Comparison of ENCODE assay signal across 17 cellular contexts in genomic region chr11:14318581-14318981, GRCh38. TPM values are rescaled to one million over a fixed set of nuclear protein-coding genes. Genes with fewer than 3 reads are reported as not detected.
A peak's percentile ranks its signal among the peaks of the same experiment; 100 is the strongest.
DNase-seq lines count a peak whose midpoint lies in the region; ATAC-seq, FAIRE-seq and TF ChIP-seq lines count a peak whose summit lies in the region.
"Had no signal": no experiment of that assay in that cellular context is flagged by ENCODE, and none has a peak within 500 bp of the region (broad histone marks: within the 10 kb centered on the region; RNA-seq: fewer than 3 reads in every experiment).

No MANE protein-coding gene starts in this region.

- H3K36me3 Mint-ChIP-seq in HFFc6 (ENCODE audit: low read depth) = peaks cover 5% of the 10 kb centered on the region; the same call in 1 of the 2 replicates

- no peaks in the 10 kb centered on the region; the same call in 1 of the 2 replicates for H3K27me3 Mint-ChIP-seq in HFFc6 (ENCODE audit: insufficient read depth)

- BruUV-seq in K562 (replicated peaks; lab: Mats Ljungman, UMichigan) = no TSS peak
- no TSS peak for BruUV-seq in HepG2 (replicated peaks; lab: Mats Ljungman, UMichigan)

- FAIRE-seq in K562 (lab: Jason Lieb, UNC) (no peak), HepG2 (lab: Jason Lieb, UNC) (no peak)
- FAIRE-seq: D721Med had no signal

- no peak overlapping the region for H3K4me3 Mint-ChIP-seq in HFFc6

- H3K9ac ChIP-seq in K562 (ENCODE audit: insufficient read depth in 1 of 2, low read depth in 2 of 2, low read length in 2 of 2) (no peak overlapping the region), HepG2 (ENCODE audit: insufficient read depth, low read depth, low read length) (no peak overlapping the region)

- H3K9me3 ChIP-seq in AG04450 (ENCODE audit: control insufficient read depth, insufficient read depth, low read length) (no peaks in the 10 kb centered on the region), K562 (replicated peaks; ENCODE audit: control insufficient read depth, insufficient read depth, low read depth, low read length) (no peaks in the 10 kb centered on the region), HepG2 (ENCODE audit: low read length) (no peaks in the 10 kb centered on the region)
- H3K9me3 ChIP-seq: HAP-1 had no signal

- H3K27ac ChIP-seq in AG04450 (ENCODE audit: low read depth, low read length) (peak overlapping the region; percentile 58), K562 (ENCODE audit: extremely low read depth, low read depth, low read length) (no peak overlapping the region), HepG2 (ENCODE audit: extremely low read length, insufficient read depth, low read length) (no peak overlapping the region)
- H3K27ac ChIP-seq: HL-60 had no signal

- H3K9me3 Mint-ChIP-seq in HFFc6 = no peaks in the 10 kb centered on the region

- H4K20me1 ChIP-seq in K562 (replicated peaks; ENCODE audit: control insufficient read depth, insufficient read depth, low read length) (no peaks in the 10 kb centered on the region), HepG2 (ENCODE audit: insufficient read depth, low read length) (peaks cover 4% of the 10 kb centered on the region)

- peaks cover 78% of the 10 kb centered on the region for H3K4me1 Mint-ChIP-seq in HFFc6 (ENCODE audit: low read depth)

- TF ChIP-seq EP300 in K562 (IDR thresholded peaks at IDR 0.05; ENCODE audit: low read length) (no peak), HepG2 (IDR thresholded peaks at IDR 0.05; ENCODE audit: low read depth in 2 of 2, low read length in 2 of 2) (no peak), HepG2 (CRISPR knock-in tag; IDR thresholded peaks at IDR 0.05; ENCODE audit: borderline replicate concordance) (no peak)

- H3K4me2 ChIP-seq in K562 (ENCODE audit: insufficient read depth, low read length) = no peak overlapping the region
- H3K4me2 ChIP-seq in HepG2 (ENCODE audit: low read depth, low read length) = no peak overlapping the region

- H3K9me1 ChIP-seq in K562 (ENCODE audit: control insufficient read depth, insufficient read depth, low read length) = no peaks in the 10 kb centered on the region

- H3K36me3 ChIP-seq in K562 (ENCODE audit: control insufficient read depth, insufficient read depth, low read length) = no peaks in the 10 kb centered on the region
- no peaks in the 10 kb centered on the region for H3K36me3 ChIP-seq in HepG2 (replicated peaks in 1 of 2; ENCODE audit: control insufficient read depth in 1 of 2, insufficient read depth in 2 of 2, low read length in 2 of 2)
- H3K36me3 ChIP-seq: HAP-1 had no signal

- in situ Hi-C loops in K562 (cut with MboI) = no loop called here
- in situ Hi-C loops in HepG2 (cut with HindIII; ENCODE audit: extremely low pct_ligation_motif_present, low pct_unique_long_range_greater_than_20kb) = no loop called here

- CTCF ChIA-PET in AG04450 (lab: Charles Lee) = interaction anchor here (1.2 to 1.7 kb wide), 4 partner anchors 9 to 138 kb away, joined by 3 to 8 read pairs (median 6); no protein-coding TSS in a partner anchor
- CTCF ChIA-PET in K562 (lab: Yijun Ruan, JAX; ENCODE audit: low intra/inter-chr PET ratio) = no interaction called here
- CTCF ChIA-PET in HepG2 (lab: Yijun Ruan, JAX; ENCODE audit: low intra/inter-chr PET ratio, low total read pairs) = no interaction called here
- CTCF ChIA-PET in GM10248 (lab: Yijun Ruan, JAX) = interaction anchor here (0.9 to 6.9 kb wide), 4 partner anchors 8 to 17 kb away, joined by 3 to 49 read pairs (median 6); no protein-coding TSS in a partner anchor

- H2AFZ ChIP-seq in K562 (ENCODE audit: low read depth, low read length) (no peak overlapping the region), HepG2 (ENCODE audit: low read length) (no peak overlapping the region)

- intact Hi-C loops in K562 (cut with micrococcal nuclease) (no loop called here), HepG2 (cut with micrococcal nuclease; ENCODE audit: unreplicated experiment) (no loop called here)

- H3K4me3 ChIP-seq in AG04450 (ENCODE audit: low read depth, low read length) = no peak overlapping the region
- H3K4me3 ChIP-seq in K562 = no peak overlapping the region
- no peak overlapping the region for H3K4me3 ChIP-seq in HepG2 (replicated peaks in 1 of 3; ENCODE audit: insufficient read depth in 1 of 3, low read depth in 2 of 3, low read length in 3 of 3)
- H3K4me3 ChIP-seq: HAP-1 had no signal

- WGBS in K562 (ENCODE audit: insufficient coverage, low coverage, missing lambda C conversion rate) = 6% methylated on average over 1 of the region's 1 CpG
- 50% methylated on average over 1 of the region's 1 CpG for WGBS in HepG2 (ENCODE audit: low lambda C conversion rate)

- ATAC-seq in K562 = peak; percentile 43; the same call in 1 of the 3 replicates
- peak; percentile 67 for ATAC-seq in HepG2
- ATAC-seq in HG03039 (IDR thresholded peaks at IDR 0.05; ENCODE audit: unreplicated experiment) = no peak
- ATAC-seq in HG02678 (IDR thresholded peaks at IDR 0.05; ENCODE audit: unreplicated experiment) = no peak

- no peak for TF ChIP-seq POLR2A in K562 (conservative IDR thresholded peaks at IDR 0.05)
- no peak for TF ChIP-seq POLR2A in HepG2 (IDR thresholded peaks at IDR 0.05; ENCODE audit: insufficient read depth in 1 of 2, low read depth in 2 of 2, low read length in 2 of 2)

- TF ChIP-seq CTCF in AG04450 (IDR thresholded peaks at IDR 0.05; ENCODE audit: low read depth, low read length) (no peak), HFFc6 (IDR thresholded peaks at IDR 0.05) (no peak), K562 (IDR thresholded peaks at IDR 0.05 in 2 of 3, conservative IDR thresholded peaks at IDR 0.05 in 1 of 3; ENCODE audit: insufficient read depth in 2 of 3, low read depth in 1 of 3, low read length in 3 of 3) (no peak), HepG2 (CRISPR knock-in tag; IDR thresholded peaks at IDR 0.05) (no peak), GM10248 (IDR thresholded peaks at IDR 0.05; ENCODE audit: control extremely low read depth, extremely low read depth, low read depth, missing control alignments) (no peak)

- no peak for TF ChIP-seq RAD21 in K562 (CRISPR knock-in tag; conservative IDR thresholded peaks at IDR 0.05 in 1 of 2, IDR thresholded peaks at IDR 0.05 in 1 of 2)
- TF ChIP-seq RAD21 in HepG2 (CRISPR knock-in tag; IDR thresholded peaks at IDR 0.05) = no peak

- DNase-seq in AG04450 (ENCODE audit: low read depth, low spot score) = no peak
- DNase-seq in HFFc6 = no peak
- DNase-seq in K562 (ENCODE audit: extremely low read depth in 1 of 4, low spot score in 3 of 4) = no peak
- no peak for DNase-seq in HepG2 (ENCODE audit: low spot score)
- no peak for DNase-seq in GM10248 (ENCODE audit: extremely low spot score)
- no peak for DNase-seq in NCI-H2196 (lab: John Stamatoyannopoulos, UW; ENCODE audit: unreplicated experiment)
- DNase-seq: activated CD4-positive, alpha-beta T cell treated with anti-CD3 and anti-CD28 coated beads, Interleukin-2, amount 50 U/mL, for 1 hour; aorta; foreskin melanocyte; NCI-H2081; NCI-H82; SHP77 had no signal

- H3K79me2 ChIP-seq in K562 (ENCODE audit: control insufficient read depth, insufficient read depth, low read length) (peaks cover 56% of the 10 kb centered on the region), HepG2 (ENCODE audit: insufficient read depth, low read length) (peaks cover 48% of the 10 kb centered on the region)

- H3K27me3 ChIP-seq in AG04450 (ENCODE audit: control insufficient read depth, insufficient read depth, low read length) = no peaks in the 10 kb centered on the region
- H3K27me3 ChIP-seq in K562 (ENCODE audit: control insufficient read depth in 2 of 2, insufficient read depth in 2 of 2, low read length in 2 of 2) = no peaks in the 10 kb centered on the region
- no peaks in the 10 kb centered on the region; a peak in 1 of 5 replicates for H3K27me3 ChIP-seq in HepG2 (ENCODE audit: control insufficient read depth in 1 of 2, insufficient read depth in 2 of 2, low read length in 2 of 2)

- H3K4me1 ChIP-seq in K562 (replicated peaks in 1 of 2; ENCODE audit: control insufficient read depth in 2 of 2, insufficient read depth in 2 of 2, low read length in 2 of 2) (no peaks in the 10 kb centered on the region), HepG2 (ENCODE audit: insufficient read depth, low read length) (peaks cover 15% of the 10 kb centered on the region; the same call in 1 of the 2 replicates)

- POLR2A ChIA-PET in AG04450 (lab: Yijun Ruan, JAX) (interaction anchor here (0.7 to 1.2 kb wide), 2 partner anchors 10 to 40 kb away, joined by 5 read pairs; no protein-coding TSS in a partner anchor), K562 (lab: Yijun Ruan, JAX) (no interaction called here), HepG2 (lab: Yijun Ruan, JAX) (no interaction called here), GM10248 (lab: Yijun Ruan, JAX) (no interaction called here)

- peak overlapping the region; percentile 29; the same call in 1 of the 2 replicates for H3K27ac Mint-ChIP-seq in HFFc6

RNA-seq across cellular contexts. Expression of gene RRAS2, which starts 40.4 kb away (rescaled TPM):
- polyA plus RNA-seq in AG04450 (2011; rRNA removed) = 74.5 and 95.8 TPM in 2 replicates
- polyA minus RNA-seq in AG04450 (2011; rRNA and poly(A)+ RNA removed) = 21.8 and 45.0 TPM in 2 replicates
- 100 to 1,000 TPM in 3 of 6 experiments, 10 to 100 TPM in 3; 89.6 to 122 (median 103) TPM for total RNA-seq in HFFc6 (2021; fragmentation: NEBNext Ultra II Directional; extraction: Animal tissue kit (Norgen Biotek cat#: 25700))
- 11.3 and 41.3 TPM in 2 replicates for total RNA-seq in K562 (2011; cell fraction: chromatin; rRNA removed; ENCODE audit: low replicate concordance)
- 9.2 and 11.7 TPM in 2 replicates for total RNA-seq in K562 (2011; cell fraction: nucleolus; rRNA removed)
- total RNA-seq in K562 (2011; cell fraction: nucleoplasm; rRNA removed) = 22.9 and 46.2 TPM in 2 replicates
- total RNA-seq in K562 (2014; rRNA removed) = 36.0 and 37.6 TPM in 2 replicates
- 41.9 and 45.9 TPM in 2 replicates for total RNA-seq in K562 (2014; rRNA removed; fragmentation: Illumina TruSeq; extraction: Trizol)
- total RNA-seq in K562 (2015; rRNA removed; fragmentation: Illumina TruSeq; extraction: Trizol) = 29.9 and 30.7 TPM in 2 replicates
- total RNA-seq in K562 (2021) = 40.7 and 42.6 TPM in 2 replicates
- polyA plus RNA-seq in K562 (2011; rRNA removed) = 28.3 and 45.6 TPM in 2 replicates
- 11.6 and 15.2 TPM in 2 replicates for polyA plus RNA-seq in K562 (2011; cell fraction: cytosol; rRNA removed)
- 8.0 and 8.8 TPM in 2 replicates for polyA plus RNA-seq in K562 (2011; cell fraction: nucleus; rRNA removed)
- polyA plus RNA-seq in K562 (2012) = 23.9 and 29.5 TPM in 2 replicates
- polyA plus RNA-seq in K562 (2014; fragmentation: Illumina TruSeq; extraction: Trizol) = 40.2 and 47.5 TPM in 2 replicates
- polyA plus RNA-seq in K562 (2014; fragmentation: Nextera tagmentation; extraction: Ambion mirVana) = 10 to 100 TPM in 1 of 2 experiments, 1 to 10 TPM in 1; 9.4 to 10.3 TPM
- polyA plus RNA-seq in K562 (2014; rRNA removed) = 30.3 and 32.5 TPM in 2 replicates
- polyA minus RNA-seq in K562 (2011; rRNA and poly(A)+ RNA removed) = 43.4 and 45.5 TPM in 2 replicates
- 16.7 and 22.8 TPM in 2 replicates for polyA minus RNA-seq in K562 (2011; cell fraction: cytosol; rRNA and poly(A)+ RNA removed)
- 13.6 and 13.7 TPM in 2 replicates for polyA minus RNA-seq in K562 (2011; cell fraction: nucleus; rRNA and poly(A)+ RNA removed)
- total RNA-seq in HepG2 (2016; rRNA removed; fragmentation: Illumina TruSeq; extraction: Trizol) = 44.1 and 62.9 TPM in 2 replicates
- total RNA-seq in HepG2 (2016; cell fraction: cytosol; rRNA removed; fragmentation: Illumina TruSeq; extraction: Trizol; ENCODE audit: low read depth) = 17.9 and 20.2 TPM in 2 replicates
- 44.0 and 58.1 TPM in 2 replicates for total RNA-seq in HepG2 (2016; cell fraction: insoluble cytoplasmic fraction; rRNA removed; fragmentation: Illumina TruSeq; extraction: Trizol)
- total RNA-seq in HepG2 (2016; cell fraction: membrane; rRNA removed; fragmentation: Illumina TruSeq; extraction: Trizol) = 46.2 and 47.5 TPM in 2 replicates
- total RNA-seq in HepG2 (2016; cell fraction: nucleus; rRNA removed; fragmentation: Illumina TruSeq; extraction: Trizol) = 21.7 and 27.0 TPM in 2 replicates
- polyA plus RNA-seq in HepG2 (2011; rRNA removed) = 14.7 and 19.0 TPM in 2 replicates
- 9.2 and 13.5 TPM in 2 replicates for polyA plus RNA-seq in HepG2 (2011; cell fraction: cytosol; rRNA removed)
- polyA plus RNA-seq in HepG2 (2011; cell fraction: nucleus; rRNA removed) = 4.5 and 5.4 TPM in 2 replicates
- 27.4 and 29.6 TPM in 2 replicates for polyA plus RNA-seq in HepG2 (2012)
- polyA plus RNA-seq in HepG2 (2016; cell fraction: cytosol; fragmentation: Illumina TruSeq; extraction: Trizol; ENCODE audit: low read depth) = 14.3 and 16.0 TPM in 2 replicates
- polyA plus RNA-seq in HepG2 (2016; cell fraction: insoluble cytoplasmic fraction; fragmentation: Illumina TruSeq; extraction: Trizol; ENCODE audit: low read depth) = 57.4 and 61.1 TPM in 2 replicates
- polyA plus RNA-seq in HepG2 (2016; cell fraction: membrane; fragmentation: Illumina TruSeq; extraction: Trizol; ENCODE audit: low read depth) = 32.5 and 36.1 TPM in 2 replicates
- polyA plus RNA-seq in HepG2 (2016; cell fraction: nucleus; fragmentation: Illumina TruSeq; extraction: Trizol; ENCODE audit: insufficient read depth, low read depth) = 23.4 and 25.5 TPM in 2 replicates
- polyA minus RNA-seq in HepG2 (2011; rRNA and poly(A)+ RNA removed; ENCODE audit: low replicate concordance) = 4.5 and 6.2 TPM in 2 replicates
- 24.5 and 25.1 TPM in 2 replicates for polyA minus RNA-seq in HepG2 (2011; cell fraction: cytosol; rRNA and poly(A)+ RNA removed)
- polyA minus RNA-seq in HepG2 (2011; cell fraction: nucleus; rRNA and poly(A)+ RNA removed) = 21.0 and 24.1 TPM in 2 replicates

Comparison
In these comparisons a context has a peak if more than half of its experiments do, and no peak if none do; other contexts are left out.
1. ATAC-seq: peak in K562 (single experiment) and HepG2 (single experiment); none in HG03039 (single experiment) and HG02678 (single experiment).
2. CTCF ChIA-PET loops: an anchor here in AG04450 (1.2 to 1.7 kb wide) and GM10248 (0.9 to 6.9 kb wide); none called in K562 and HepG2.